Comparison of ENCODE assay signal across 1 cellular context in genomic region chr2:160515120-160515519, GRCh38.
TF ChIP-seq lines count a peak whose summit lies in the region.

No MANE protein-coding gene starts in this region.

TF ChIP-seq in GM23338, 12 proteins besides CTCF, POLR2A, EP300 and RAD21 (continued from another document):
- TF ChIP-seq, protein P1, sequence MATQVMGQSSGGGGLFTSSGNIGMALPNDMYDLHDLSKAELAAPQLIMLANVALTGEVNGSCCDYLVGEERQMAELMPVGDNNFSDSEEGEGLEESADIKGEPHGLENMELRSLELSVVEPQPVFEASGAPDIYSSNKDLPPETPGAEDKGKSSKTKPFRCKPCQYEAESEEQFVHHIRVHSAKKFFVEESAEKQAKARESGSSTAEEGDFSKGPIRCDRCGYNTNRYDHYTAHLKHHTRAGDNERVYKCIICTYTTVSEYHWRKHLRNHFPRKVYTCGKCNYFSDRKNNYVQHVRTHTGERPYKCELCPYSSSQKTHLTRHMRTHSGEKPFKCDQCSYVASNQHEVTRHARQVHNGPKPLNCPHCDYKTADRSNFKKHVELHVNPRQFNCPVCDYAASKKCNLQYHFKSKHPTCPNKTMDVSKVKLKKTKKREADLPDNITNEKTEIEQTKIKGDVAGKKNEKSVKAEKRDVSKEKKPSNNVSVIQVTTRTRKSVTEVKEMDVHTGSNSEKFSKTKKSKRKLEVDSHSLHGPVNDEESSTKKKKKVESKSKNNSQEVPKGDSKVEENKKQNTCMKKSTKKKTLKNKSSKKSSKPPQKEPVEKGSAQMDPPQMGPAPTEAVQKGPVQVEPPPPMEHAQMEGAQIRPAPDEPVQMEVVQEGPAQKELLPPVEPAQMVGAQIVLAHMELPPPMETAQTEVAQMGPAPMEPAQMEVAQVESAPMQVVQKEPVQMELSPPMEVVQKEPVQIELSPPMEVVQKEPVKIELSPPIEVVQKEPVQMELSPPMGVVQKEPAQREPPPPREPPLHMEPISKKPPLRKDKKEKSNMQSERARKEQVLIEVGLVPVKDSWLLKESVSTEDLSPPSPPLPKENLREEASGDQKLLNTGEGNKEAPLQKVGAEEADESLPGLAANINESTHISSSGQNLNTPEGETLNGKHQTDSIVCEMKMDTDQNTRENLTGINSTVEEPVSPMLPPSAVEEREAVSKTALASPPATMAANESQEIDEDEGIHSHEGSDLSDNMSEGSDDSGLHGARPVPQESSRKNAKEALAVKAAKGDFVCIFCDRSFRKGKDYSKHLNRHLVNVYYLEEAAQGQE (IDR thresholded peaks at IDR 0.05; ENCODE audit: unreplicated experiment), result no peak
- TF ChIP-seq STAT1 (IDR thresholded peaks at IDR 0.05; ENCODE audit: unreplicated experiment) (no peak), EZH2 (IDR thresholded peaks at IDR 0.05; ENCODE audit: low read depth, unreplicated experiment) (no peak), CREB1 (CRISPR knock-in tag; IDR thresholded peaks at IDR 0.05; ENCODE audit: low read depth) (no peak), ZNF114 (CRISPR knock-in tag; IDR thresholded peaks at IDR 0.05) (no peak)
- TF ChIP-seq, protein P2, sequence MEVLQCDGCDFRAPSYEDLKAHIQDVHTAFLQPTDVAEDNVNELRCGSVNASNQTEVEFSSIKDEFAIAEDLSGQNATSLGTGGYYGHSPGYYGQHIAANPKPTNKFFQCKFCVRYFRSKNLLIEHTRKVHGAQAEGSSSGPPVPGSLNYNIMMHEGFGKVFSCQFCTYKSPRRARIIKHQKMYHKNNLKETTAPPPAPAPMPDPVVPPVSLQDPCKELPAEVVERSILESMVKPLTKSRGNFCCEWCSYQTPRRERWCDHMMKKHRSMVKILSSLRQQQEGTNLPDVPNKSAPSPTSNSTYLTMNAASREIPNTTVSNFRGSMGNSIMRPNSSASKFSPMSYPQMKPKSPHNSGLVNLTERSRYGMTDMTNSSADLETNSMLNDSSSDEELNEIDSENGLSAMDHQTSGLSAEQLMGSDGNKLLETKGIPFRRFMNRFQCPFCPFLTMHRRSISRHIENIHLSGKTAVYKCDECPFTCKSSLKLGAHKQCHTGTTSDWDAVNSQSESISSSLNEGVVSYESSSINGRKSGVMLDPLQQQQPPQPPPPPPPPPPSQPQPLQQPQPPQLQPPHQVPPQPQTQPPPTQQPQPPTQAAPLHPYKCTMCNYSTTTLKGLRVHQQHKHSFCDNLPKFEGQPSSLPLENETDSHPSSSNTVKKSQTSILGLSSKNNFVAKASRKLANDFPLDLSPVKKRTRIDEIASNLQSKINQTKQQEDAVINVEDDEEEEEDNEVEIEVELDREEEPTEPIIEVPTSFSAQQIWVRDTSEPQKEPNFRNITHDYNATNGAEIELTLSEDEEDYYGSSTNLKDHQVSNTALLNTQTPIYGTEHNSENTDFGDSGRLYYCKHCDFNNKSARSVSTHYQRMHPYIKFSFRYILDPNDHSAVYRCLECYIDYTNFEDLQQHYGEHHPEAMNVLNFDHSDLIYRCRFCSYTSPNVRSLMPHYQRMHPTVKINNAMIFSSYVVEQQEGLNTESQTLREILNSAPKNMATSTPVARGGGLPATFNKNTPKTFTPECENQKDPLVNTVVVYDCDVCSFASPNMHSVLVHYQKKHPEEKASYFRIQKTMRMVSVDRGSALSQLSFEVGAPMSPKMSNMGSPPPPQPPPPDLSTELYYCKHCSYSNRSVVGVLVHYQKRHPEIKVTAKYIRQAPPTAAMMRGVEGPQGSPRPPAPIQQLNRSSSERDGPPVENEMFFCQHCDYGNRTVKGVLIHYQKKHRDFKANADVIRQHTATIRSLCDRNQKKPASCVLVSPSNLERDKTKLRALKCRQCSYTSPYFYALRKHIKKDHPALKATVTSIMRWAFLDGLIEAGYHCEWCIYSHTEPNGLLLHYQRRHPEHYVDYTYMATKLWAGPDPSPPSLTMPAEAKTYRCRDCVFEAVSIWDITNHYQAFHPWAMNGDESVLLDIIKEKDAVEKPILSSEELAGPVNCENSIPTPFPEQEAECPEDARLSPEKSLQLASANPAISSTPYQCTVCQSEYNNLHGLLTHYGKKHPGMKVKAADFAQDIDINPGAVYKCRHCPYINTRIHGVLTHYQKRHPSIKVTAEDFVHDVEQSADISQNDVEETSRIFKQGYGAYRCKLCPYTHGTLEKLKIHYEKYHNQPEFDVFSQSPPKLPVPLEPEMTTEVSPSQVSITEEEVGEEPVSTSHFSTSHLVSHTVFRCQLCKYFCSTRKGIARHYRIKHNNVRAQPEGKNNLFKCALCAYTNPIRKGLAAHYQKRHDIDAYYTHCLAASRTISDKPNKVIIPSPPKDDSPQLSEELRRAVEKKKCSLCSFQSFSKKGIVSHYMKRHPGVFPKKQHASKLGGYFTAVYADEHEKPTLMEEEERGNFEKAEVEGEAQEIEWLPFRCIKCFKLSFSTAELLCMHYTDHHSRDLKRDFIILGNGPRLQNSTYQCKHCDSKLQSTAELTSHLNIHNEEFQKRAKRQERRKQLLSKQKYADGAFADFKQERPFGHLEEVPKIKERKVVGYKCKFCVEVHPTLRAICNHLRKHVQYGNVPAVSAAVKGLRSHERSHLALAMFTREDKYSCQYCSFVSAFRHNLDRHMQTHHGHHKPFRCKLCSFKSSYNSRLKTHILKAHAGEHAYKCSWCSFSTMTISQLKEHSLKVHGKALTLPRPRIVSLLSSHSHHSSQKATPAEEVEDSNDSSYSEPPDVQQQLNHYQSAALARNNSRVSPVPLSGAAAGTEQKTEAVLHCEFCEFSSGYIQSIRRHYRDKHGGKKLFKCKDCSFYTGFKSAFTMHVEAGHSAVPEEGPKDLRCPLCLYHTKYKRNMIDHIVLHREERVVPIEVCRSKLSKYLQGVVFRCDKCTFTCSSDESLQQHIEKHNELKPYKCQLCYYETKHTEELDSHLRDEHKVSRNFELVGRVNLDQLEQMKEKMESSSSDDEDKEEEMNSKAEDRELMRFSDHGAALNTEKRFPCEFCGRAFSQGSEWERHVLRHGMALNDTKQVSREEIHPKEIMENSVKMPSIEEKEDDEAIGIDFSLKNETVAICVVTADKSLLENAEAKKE (CRISPR knock-in tag; IDR thresholded peaks at IDR 0.05), result no peak
- TF ChIP-seq, protein P3, sequence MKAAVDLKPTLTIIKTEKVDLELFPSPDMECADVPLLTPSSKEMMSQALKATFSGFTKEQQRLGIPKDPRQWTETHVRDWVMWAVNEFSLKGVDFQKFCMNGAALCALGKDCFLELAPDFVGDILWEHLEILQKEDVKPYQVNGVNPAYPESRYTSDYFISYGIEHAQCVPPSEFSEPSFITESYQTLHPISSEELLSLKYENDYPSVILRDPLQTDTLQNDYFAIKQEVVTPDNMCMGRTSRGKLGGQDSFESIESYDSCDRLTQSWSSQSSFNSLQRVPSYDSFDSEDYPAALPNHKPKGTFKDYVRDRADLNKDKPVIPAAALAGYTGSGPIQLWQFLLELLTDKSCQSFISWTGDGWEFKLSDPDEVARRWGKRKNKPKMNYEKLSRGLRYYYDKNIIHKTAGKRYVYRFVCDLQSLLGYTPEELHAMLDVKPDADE (IDR thresholded peaks at IDR 0.05), result no peak
TF ChIP-seq in GM23338: peak in this region for 0.
